1 cellular context compared by ENCODE assay signal in the genomic region with DNA sequence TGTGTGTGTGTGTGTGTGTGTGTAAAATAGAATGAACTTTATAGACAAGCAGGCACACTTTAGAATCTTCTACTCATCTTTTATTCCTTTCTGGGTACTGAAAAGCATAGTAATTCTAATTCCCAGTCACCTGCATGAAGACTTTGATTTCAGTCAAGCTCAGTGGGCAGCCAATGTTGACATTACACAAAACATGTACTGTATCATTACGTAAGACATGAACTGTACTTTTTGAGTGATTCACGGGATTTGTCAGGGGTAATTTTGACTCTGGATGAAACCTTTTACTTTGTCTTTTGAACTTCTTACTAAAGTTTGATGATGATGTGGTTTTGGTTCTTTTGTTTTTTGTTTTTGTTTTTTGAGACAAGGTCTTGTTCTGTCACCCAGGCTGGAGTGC.
TF ChIP-seq lines count a peak whose summit lies in the region.

No MANE protein-coding gene starts in this region.

TF ChIP-seq in HepG2, 621 proteins besides CTCF, POLR2A, EP300 and RAD21 (continued from another document and continues in another):
- TF ChIP-seq, protein P1, sequence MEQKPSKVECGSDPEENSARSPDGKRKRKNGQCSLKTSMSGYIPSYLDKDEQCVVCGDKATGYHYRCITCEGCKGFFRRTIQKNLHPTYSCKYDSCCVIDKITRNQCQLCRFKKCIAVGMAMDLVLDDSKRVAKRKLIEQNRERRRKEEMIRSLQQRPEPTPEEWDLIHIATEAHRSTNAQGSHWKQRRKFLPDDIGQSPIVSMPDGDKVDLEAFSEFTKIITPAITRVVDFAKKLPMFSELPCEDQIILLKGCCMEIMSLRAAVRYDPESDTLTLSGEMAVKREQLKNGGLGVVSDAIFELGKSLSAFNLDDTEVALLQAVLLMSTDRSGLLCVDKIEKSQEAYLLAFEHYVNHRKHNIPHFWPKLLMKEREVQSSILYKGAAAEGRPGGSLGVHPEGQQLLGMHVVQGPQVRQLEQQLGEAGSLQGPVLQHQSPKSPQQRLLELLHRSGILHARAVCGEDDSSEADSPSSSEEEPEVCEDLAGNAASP (CRISPR knock-in tag; IDR thresholded peaks at IDR 0.05; ENCODE audit: borderline replicate concordance): peak; percentile 51; the same call in 1 of the 2 replicates
- TF ChIP-seq ZNF367 (CRISPR knock-in tag; IDR thresholded peaks at IDR 0.05; ENCODE audit: borderline replicate concordance) (no peak), FOXA1 (IDR thresholded peaks at IDR 0.05) (no peak), FOXA1 (CRISPR knock-in tag; IDR thresholded peaks at IDR 0.05) (peak; percentile 94), FOXP1 (IDR thresholded peaks at IDR 0.05) (no peak), FOXP1 (CRISPR knock-in tag; IDR thresholded peaks at IDR 0.05) (0 out of 2 replicates have a peak, but pooled peaks have one; percentile 15), ZNF644 (CRISPR knock-in tag; IDR thresholded peaks at IDR 0.05; ENCODE audit: low read depth) (peak; percentile 80; the same call in 1 of the 2 replicates), ZNF577 (CRISPR knock-in tag; IDR thresholded peaks at IDR 0.05; ENCODE audit: borderline replicate concordance, low read depth) (no peak), THAP11 (CRISPR knock-in tag; IDR thresholded peaks at IDR 0.05) (peak; percentile 26; the same call in 1 of the 2 replicates), SAP130 (CRISPR knock-in tag; IDR thresholded peaks at IDR 0.05; ENCODE audit: low read depth) (peak; percentile 49; the same call in 1 of the 2 replicates), HDAC2 (CRISPR knock-in tag; IDR thresholded peaks at IDR 0.05) (peak; percentile 45; the same call in 1 of the 2 replicates), ZNF770 (CRISPR knock-in tag; IDR thresholded peaks at IDR 0.05) (no peak), GABPA (IDR thresholded peaks at IDR 0.05; ENCODE audit: low read depth, low read length) (no peak), GABPA (CRISPR knock-in tag; IDR thresholded peaks at IDR 0.05; ENCODE audit: low read depth) (no peak), ZNF337 (CRISPR knock-in tag; IDR thresholded peaks at IDR 0.05; ENCODE audit: borderline replicate concordance, low read depth) (0 out of 2 replicates have a peak, but pooled peaks have one; percentile 32), SIX1 (CRISPR knock-in tag; IDR thresholded peaks at IDR 0.05; ENCODE audit: borderline replicate concordance) (0 out of 2 replicates have a peak, but pooled peaks have one; percentile 42), GFI1 (CRISPR knock-in tag; IDR thresholded peaks at IDR 0.05; ENCODE audit: borderline replicate concordance) (peak; percentile 40; the same call in 1 of the 2 replicates), FOXA3 (CRISPR knock-in tag; IDR thresholded peaks at IDR 0.05) (peak; percentile 92), MED13 (CRISPR knock-in tag; IDR thresholded peaks at IDR 0.05) (no peak), ZNF335 (CRISPR knock-in tag; IDR thresholded peaks at IDR 0.05) (0 out of 2 replicates have a peak, but pooled peaks have one; percentile 33), SALL1 (CRISPR knock-in tag; IDR thresholded peaks at IDR 0.05) (no peak), HMG20A (CRISPR knock-in tag; IDR thresholded peaks at IDR 0.05; ENCODE audit: borderline replicate concordance) (peak; percentile 54; the same call in 1 of the 2 replicates), KMT2B (CRISPR knock-in tag; IDR thresholded peaks at IDR 0.05) (0 out of 2 replicates have a peak, but pooled peaks have one; percentile 22), RARA (CRISPR knock-in tag; IDR thresholded peaks at IDR 0.05) (peak; percentile 40; the same call in 1 of the 2 replicates), NCOA2 (CRISPR knock-in tag; IDR thresholded peaks at IDR 0.05) (peak; percentile 30; the same call in 1 of the 2 replicates), CEBPB (IDR thresholded peaks at IDR 0.05; ENCODE audit: borderline replicate concordance, low read depth, low read length) (peak; percentile 86), CREB1 (IDR thresholded peaks at IDR 0.05) (peak; percentile 64), CREB1 (CRISPR knock-in tag; IDR thresholded peaks at IDR 0.05) (no peak), DBP (CRISPR knock-in tag; IDR thresholded peaks at IDR 0.05; ENCODE audit: not compliant biosample characterization) (no peak), ATF7 (IDR thresholded peaks at IDR 0.05) (peak; percentile 45; the same call in 1 of the 2 replicates), ATF7 (CRISPR knock-in tag; IDR thresholded peaks at IDR 0.05) (no peak), MED1 (CRISPR knock-in tag; IDR thresholded peaks at IDR 0.05) (0 out of 2 replicates have a peak, but pooled peaks have one; percentile 34), HNF4A (CRISPR knock-in tag; IDR thresholded peaks at IDR 0.05) (0 out of 2 replicates have a peak, but pooled peaks have one; percentile 44), LCORL (IDR thresholded peaks at IDR 0.05) (peak; percentile 38; the same call in 1 of the 2 replicates), LCORL (CRISPR knock-in tag; IDR thresholded peaks at IDR 0.05) (0 out of 2 replicates have a peak, but pooled peaks have one; percentile 26), GATAD2A (CRISPR knock-in tag; IDR thresholded peaks at IDR 0.05) (peak; percentile 67), FOXK1 (CRISPR knock-in tag; IDR thresholded peaks at IDR 0.05; ENCODE audit: borderline replicate concordance, low read depth) (peak; percentile 47; the same call in 1 of the 2 replicates), HOMEZ (CRISPR knock-in tag; IDR thresholded peaks at IDR 0.05; ENCODE audit: low read depth) (peak; percentile 29; the same call in 1 of the 2 replicates), NR2F6 (IDR thresholded peaks at IDR 0.05) (no peak), NR2F6 (CRISPR knock-in tag; IDR thresholded peaks at IDR 0.05) (0 out of 2 replicates have a peak, but pooled peaks have one; percentile 39), ELF3 (CRISPR knock-in tag; IDR thresholded peaks at IDR 0.05) (0 out of 2 replicates have a peak, but pooled peaks have one; percentile 30), ZSCAN9 (CRISPR knock-in tag; IDR thresholded peaks at IDR 0.05; ENCODE audit: borderline replicate concordance) (0 out of 2 replicates have a peak, but pooled peaks have one; percentile 27), ZNF326 (CRISPR knock-in tag; IDR thresholded peaks at IDR 0.05; ENCODE audit: borderline replicate concordance) (no peak), SOX5 (CRISPR knock-in tag; IDR thresholded peaks at IDR 0.05; ENCODE audit: borderline replicate concordance) (peak; percentile 51; the same call in 1 of the 2 replicates), SOX13 (IDR thresholded peaks at IDR 0.05) (no peak), SOX13 (CRISPR knock-in tag; conservative IDR thresholded peaks at IDR 0.05 in 1 of 2, IDR thresholded peaks at IDR 0.05 in 1 of 2) (peak in 1 of 2 experiments; percentile 50; a peak in 1 of 4 replicates), TEAD3 (CRISPR knock-in tag; optimal IDR thresholded peaks at IDR 0.05; ENCODE audit: borderline replicate concordance) (peak; percentile 39), FLYWCH1 (CRISPR knock-in tag; IDR thresholded peaks at IDR 0.05) (no peak), HNF4G (IDR thresholded peaks at IDR 0.05; ENCODE audit: borderline replicate concordance, low read depth, low read length) (no peak), HNF4G (CRISPR knock-in tag; IDR thresholded peaks at IDR 0.05; ENCODE audit: borderline replicate concordance, low read depth) (no peak), ZNF451 (CRISPR knock-in tag; IDR thresholded peaks at IDR 0.05) (no peak), BCL6 (CRISPR knock-in tag; IDR thresholded peaks at IDR 0.05) (peak; percentile 44; the same call in 1 of the 2 replicates), SOX6 (IDR thresholded peaks at IDR 0.05) (no peak), SOX6 (CRISPR knock-in tag; IDR thresholded peaks at IDR 0.05) (peak; percentile 36)
- TF ChIP-seq, protein P2, sequence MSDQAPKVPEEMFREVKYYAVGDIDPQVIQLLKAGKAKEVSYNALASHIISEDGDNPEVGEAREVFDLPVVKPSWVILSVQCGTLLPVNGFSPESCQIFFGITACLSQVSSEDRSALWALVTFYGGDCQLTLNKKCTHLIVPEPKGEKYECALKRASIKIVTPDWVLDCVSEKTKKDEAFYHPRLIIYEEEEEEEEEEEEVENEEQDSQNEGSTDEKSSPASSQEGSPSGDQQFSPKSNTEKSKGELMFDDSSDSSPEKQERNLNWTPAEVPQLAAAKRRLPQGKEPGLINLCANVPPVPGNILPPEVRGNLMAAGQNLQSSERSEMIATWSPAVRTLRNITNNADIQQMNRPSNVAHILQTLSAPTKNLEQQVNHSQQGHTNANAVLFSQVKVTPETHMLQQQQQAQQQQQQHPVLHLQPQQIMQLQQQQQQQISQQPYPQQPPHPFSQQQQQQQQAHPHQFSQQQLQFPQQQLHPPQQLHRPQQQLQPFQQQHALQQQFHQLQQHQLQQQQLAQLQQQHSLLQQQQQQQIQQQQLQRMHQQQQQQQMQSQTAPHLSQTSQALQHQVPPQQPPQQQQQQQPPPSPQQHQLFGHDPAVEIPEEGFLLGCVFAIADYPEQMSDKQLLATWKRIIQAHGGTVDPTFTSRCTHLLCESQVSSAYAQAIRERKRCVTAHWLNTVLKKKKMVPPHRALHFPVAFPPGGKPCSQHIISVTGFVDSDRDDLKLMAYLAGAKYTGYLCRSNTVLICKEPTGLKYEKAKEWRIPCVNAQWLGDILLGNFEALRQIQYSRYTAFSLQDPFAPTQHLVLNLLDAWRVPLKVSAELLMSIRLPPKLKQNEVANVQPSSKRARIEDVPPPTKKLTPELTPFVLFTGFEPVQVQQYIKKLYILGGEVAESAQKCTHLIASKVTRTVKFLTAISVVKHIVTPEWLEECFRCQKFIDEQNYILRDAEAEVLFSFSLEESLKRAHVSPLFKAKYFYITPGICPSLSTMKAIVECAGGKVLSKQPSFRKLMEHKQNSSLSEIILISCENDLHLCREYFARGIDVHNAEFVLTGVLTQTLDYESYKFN (CRISPR knock-in tag; conservative IDR thresholded peaks at IDR 0.05): 0 out of 2 replicates have a peak, but pooled peaks have one; percentile 25
- TF ChIP-seq, protein P3, sequence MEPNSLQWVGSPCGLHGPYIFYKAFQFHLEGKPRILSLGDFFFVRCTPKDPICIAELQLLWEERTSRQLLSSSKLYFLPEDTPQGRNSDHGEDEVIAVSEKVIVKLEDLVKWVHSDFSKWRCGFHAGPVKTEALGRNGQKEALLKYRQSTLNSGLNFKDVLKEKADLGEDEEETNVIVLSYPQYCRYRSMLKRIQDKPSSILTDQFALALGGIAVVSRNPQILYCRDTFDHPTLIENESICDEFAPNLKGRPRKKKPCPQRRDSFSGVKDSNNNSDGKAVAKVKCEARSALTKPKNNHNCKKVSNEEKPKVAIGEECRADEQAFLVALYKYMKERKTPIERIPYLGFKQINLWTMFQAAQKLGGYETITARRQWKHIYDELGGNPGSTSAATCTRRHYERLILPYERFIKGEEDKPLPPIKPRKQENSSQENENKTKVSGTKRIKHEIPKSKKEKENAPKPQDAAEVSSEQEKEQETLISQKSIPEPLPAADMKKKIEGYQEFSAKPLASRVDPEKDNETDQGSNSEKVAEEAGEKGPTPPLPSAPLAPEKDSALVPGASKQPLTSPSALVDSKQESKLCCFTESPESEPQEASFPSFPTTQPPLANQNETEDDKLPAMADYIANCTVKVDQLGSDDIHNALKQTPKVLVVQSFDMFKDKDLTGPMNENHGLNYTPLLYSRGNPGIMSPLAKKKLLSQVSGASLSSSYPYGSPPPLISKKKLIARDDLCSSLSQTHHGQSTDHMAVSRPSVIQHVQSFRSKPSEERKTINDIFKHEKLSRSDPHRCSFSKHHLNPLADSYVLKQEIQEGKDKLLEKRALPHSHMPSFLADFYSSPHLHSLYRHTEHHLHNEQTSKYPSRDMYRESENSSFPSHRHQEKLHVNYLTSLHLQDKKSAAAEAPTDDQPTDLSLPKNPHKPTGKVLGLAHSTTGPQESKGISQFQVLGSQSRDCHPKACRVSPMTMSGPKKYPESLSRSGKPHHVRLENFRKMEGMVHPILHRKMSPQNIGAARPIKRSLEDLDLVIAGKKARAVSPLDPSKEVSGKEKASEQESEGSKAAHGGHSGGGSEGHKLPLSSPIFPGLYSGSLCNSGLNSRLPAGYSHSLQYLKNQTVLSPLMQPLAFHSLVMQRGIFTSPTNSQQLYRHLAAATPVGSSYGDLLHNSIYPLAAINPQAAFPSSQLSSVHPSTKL (CRISPR knock-in tag; IDR thresholded peaks at IDR 0.05): peak; percentile 73
